In genomic region chr1:82062206-82062605, GRCh38 we compare ENCODE assay signal across 20 cellular contexts.
A peak's percentile ranks its signal among the peaks of the same experiment; 100 is the strongest.
DNase-seq lines count a peak whose midpoint lies in the region; ATAC-seq, FAIRE-seq and TF ChIP-seq lines count a peak whose summit lies in the region.
"Had no signal": no experiment of that assay in that cellular context is flagged by ENCODE, and none has a peak within 500 bp of the region (broad histone marks: within the 10 kb centered on the region; RNA-seq: fewer than 3 reads in every experiment).

No MANE protein-coding gene starts in this region.

- DNase-seq in HepG2 (ENCODE audit: low spot score) (peak; percentile 1), right lobe of liver (no peak), hepatocyte (ENCODE audit: low spot score) (no peak), mesenchymal stem cell (no peak), neural progenitor cell (ENCODE audit: low spot score) (no peak)
- DNase-seq: CD4-positive, alpha-beta memory T cell; DMS153; DMS79; GDM1; GOT3; H7; HFFc6 had no signal

- no peak overlapping the region for H4K91ac ChIP-seq in mesenchymal stem cell (ENCODE audit: low read length)

- no peak overlapping the region for H2BK5ac ChIP-seq in mesenchymal stem cell (ENCODE audit: low read depth, low read length, poor library complexity, severe bottlenecking)

- H3K36me3 Mint-ChIP-seq in neural progenitor cell = no peaks in the 10 kb centered on the region
- H3K36me3 Mint-ChIP-seq: CD14-positive monocyte; CD4-positive, alpha-beta memory T cell had no signal

- H3K27ac ChIP-seq in HepG2 (ENCODE audit: extremely low read length, insufficient read depth, low read length) (no peak overlapping the region), right lobe of liver (no peak overlapping the region), hepatocyte (peak overlapping the region; percentile 26), mesenchymal stem cell (ENCODE audit: low read length, poor library complexity, severe bottlenecking) (peak overlapping the region; percentile 56), neural progenitor cell (no peak overlapping the region)
- H3K27ac ChIP-seq: 22Rv1, A549, BLaER1 had no signal

- WGBS in HepG2 (ENCODE audit: low lambda C conversion rate) = 1% methylated on average over 2 of the region's 2 CpGs
- WGBS in right lobe of liver (ENCODE audit: insufficient coverage, low coverage, low lambda C conversion rate, missing lambda C conversion rate) = 52% methylated on average over 2 of the region's 2 CpGs
- 52% methylated on average over 2 of the region's 2 CpGs for WGBS in hepatocyte (ENCODE audit: low lambda C conversion rate, missing lambda C conversion rate)
- WGBS in mesenchymal stem cell = 89% methylated on average over 1 of the region's 2 CpGs

- in situ Hi-C loops in HepG2 (cut with HindIII; ENCODE audit: extremely low pct_ligation_motif_present, low pct_unique_long_range_greater_than_20kb) = no loop called here

- no peak overlapping the region for H2AK5ac ChIP-seq in mesenchymal stem cell (ENCODE audit: low read length, severe bottlenecking)

- no peaks in the 10 kb centered on the region for H3K27me3 ChIP-seq in HepG2 (ENCODE audit: control insufficient read depth in 1 of 2, insufficient read depth in 2 of 2, low read length in 2 of 2)
- H3K27me3 ChIP-seq in right lobe of liver = no peaks in the 10 kb centered on the region
- H3K27me3 ChIP-seq in hepatocyte = no peaks in the 10 kb centered on the region
- no peaks in the 10 kb centered on the region for H3K27me3 ChIP-seq in mesenchymal stem cell (ENCODE audit: control insufficient read depth in 1 of 2, insufficient read depth in 1 of 2, low read length in 2 of 2)
- H3K27me3 ChIP-seq in neural progenitor cell = no peaks in the 10 kb centered on the region
- H3K27me3 ChIP-seq: BLaER1 had no signal

- H3K9me3 ChIP-seq in HepG2 (ENCODE audit: low read length) (peaks cover 70% of the 10 kb centered on the region), right lobe of liver (no peaks in the 10 kb centered on the region), hepatocyte (ENCODE audit: low read depth) (no peaks in the 10 kb centered on the region), mesenchymal stem cell (ENCODE audit: control insufficient read depth, low read length) (no peaks in the 10 kb centered on the region), neural progenitor cell (ENCODE audit: low read depth) (no peaks in the 10 kb centered on the region)
- H3K9me3 ChIP-seq: A549, BLaER1 had no signal

- H3F3A ChIP-seq in neural progenitor cell (ENCODE audit: low read depth) = no peaks in the 10 kb centered on the region

- TF ChIP-seq EP300 in HepG2 (IDR thresholded peaks at IDR 0.05; ENCODE audit: low read depth in 2 of 2, low read length in 2 of 2) (no peak), HepG2 (CRISPR knock-in tag; IDR thresholded peaks at IDR 0.05; ENCODE audit: borderline replicate concordance) (no peak)

- H3K9me3 Mint-ChIP-seq in neural progenitor cell = no peaks in the 10 kb centered on the region

- H3K4me2 ChIP-seq in HepG2 (ENCODE audit: low read depth, low read length) (no peak overlapping the region), hepatocyte (no peak overlapping the region), mesenchymal stem cell (ENCODE audit: low read length, poor library complexity, severe bottlenecking) (no peak overlapping the region), neural progenitor cell (no peak overlapping the region)
- H3K4me2 ChIP-seq: A549, BLaER1 had no signal

- no peak overlapping the region for H2BK120ac ChIP-seq in mesenchymal stem cell (ENCODE audit: low read depth, low read length)

- H3K14ac ChIP-seq in mesenchymal stem cell (ENCODE audit: low read length in 2 of 2) = no peak overlapping the region

- no peaks in the 10 kb centered on the region for H3K9me2 ChIP-seq in hepatocyte (replicated peaks; ENCODE audit: insufficient read depth)

- TF ChIP-seq RAD21 in HepG2 (CRISPR knock-in tag; IDR thresholded peaks at IDR 0.05) = no peak

- H3K18ac ChIP-seq in mesenchymal stem cell (ENCODE audit: low read depth in 1 of 2, low read length in 2 of 2) = no peak overlapping the region

- no peak overlapping the region for H3K27ac Mint-ChIP-seq in neural progenitor cell
- H3K27ac Mint-ChIP-seq: CD14-positive monocyte, HFFc6 had no signal

- H4K8ac ChIP-seq in mesenchymal stem cell (ENCODE audit: low read length) = no peak overlapping the region

- intact Hi-C loops in HepG2 (cut with micrococcal nuclease; ENCODE audit: unreplicated experiment) = no loop called here
- intact Hi-C loops in right lobe of liver (cut with DNase I) = no loop called here

- H3K9ac ChIP-seq in HepG2 (ENCODE audit: insufficient read depth, low read depth, low read length) = no peak overlapping the region
- no peak overlapping the region for H3K9ac ChIP-seq in mesenchymal stem cell (ENCODE audit: low read length)
- H3K9ac ChIP-seq in neural progenitor cell = no peak overlapping the region
- H3K9ac ChIP-seq: BLaER1 had no signal

- TF ChIP-seq POLR2A in HepG2 (IDR thresholded peaks at IDR 0.05; ENCODE audit: insufficient read depth in 1 of 2, low read depth in 2 of 2, low read length in 2 of 2) = no peak
- TF ChIP-seq POLR2A in right lobe of liver (IDR thresholded peaks at IDR 0.05) = no peak

- no peaks in the 10 kb centered on the region for H3K79me1 ChIP-seq in mesenchymal stem cell (replicated peaks; ENCODE audit: low read length, poor library complexity, severe bottlenecking)

- H3K4me3 ChIP-seq in HepG2 (replicated peaks in 1 of 3; ENCODE audit: insufficient read depth in 1 of 3, low read depth in 2 of 3, low read length in 3 of 3) (no peak overlapping the region), right lobe of liver (no peak overlapping the region), hepatocyte (no peak overlapping the region), mesenchymal stem cell (ENCODE audit: insufficient read depth in 1 of 2, low read depth in 1 of 2, low read length in 2 of 2) (no peak overlapping the region), neural progenitor cell (no peak overlapping the region)
- H3K4me3 ChIP-seq: A549, BLaER1 had no signal

- ATAC-seq in HepG2 (no peak), right lobe of liver (no peak), HG03097 (IDR thresholded peaks at IDR 0.05; ENCODE audit: low FRiP score, unreplicated experiment) (no peak), GM21723 (IDR thresholded peaks at IDR 0.05; ENCODE audit: unreplicated experiment) (no peak)
- ATAC-seq: A549, HCT116 had no signal

- H3K4me1 ChIP-seq in HepG2 (ENCODE audit: insufficient read depth, low read length) = no peaks in the 10 kb centered on the region
- peaks cover 0 to 5% (median 0%) of the 10 kb centered on the region in 4 donors for H3K4me1 ChIP-seq in right lobe of liver
- no peaks in the 10 kb centered on the region for H3K4me1 ChIP-seq in hepatocyte (ENCODE audit: insufficient read depth)
- peaks cover 6% of the 10 kb centered on the region for H3K4me1 ChIP-seq in mesenchymal stem cell (ENCODE audit: control insufficient read depth, insufficient read depth, low read depth, low read length)
- H3K4me1 ChIP-seq in neural progenitor cell = no peaks in the 10 kb centered on the region
- H3K4me1 ChIP-seq: A549, BLaER1 had no signal

- POLR2A ChIA-PET in HepG2 (lab: Yijun Ruan, JAX) = no interaction called here

- CTCF ChIA-PET in HepG2 (lab: Yijun Ruan, JAX; ENCODE audit: low intra/inter-chr PET ratio, low total read pairs) = no interaction called here

- H2AFZ ChIP-seq in HepG2 (ENCODE audit: low read length) (no peak overlapping the region), hepatocyte (no peak overlapping the region), mesenchymal stem cell (ENCODE audit: low read depth, low read length) (no peak overlapping the region), neural progenitor cell (replicated peaks) (no peak overlapping the region)

- TF ChIP-seq CTCF in HepG2 (CRISPR knock-in tag; IDR thresholded peaks at IDR 0.05) (no peak), right lobe of liver (IDR thresholded peaks at IDR 0.05) (no peak), hepatocyte (IDR thresholded peaks at IDR 0.05; ENCODE audit: poor library complexity) (no peak), neural progenitor cell (IDR thresholded peaks at IDR 0.05) (no peak)

- H3K36me3 ChIP-seq in HepG2 (replicated peaks in 1 of 2; ENCODE audit: control insufficient read depth in 1 of 2, insufficient read depth in 2 of 2, low read length in 2 of 2) = no peaks in the 10 kb centered on the region
- no peaks in the 10 kb centered on the region for H3K36me3 ChIP-seq in right lobe of liver
- H3K36me3 ChIP-seq in hepatocyte (replicated peaks; ENCODE audit: insufficient read depth, low read depth) = no peaks in the 10 kb centered on the region
- no peaks in the 10 kb centered on the region for H3K36me3 ChIP-seq in mesenchymal stem cell (ENCODE audit: control insufficient read depth in 1 of 2, insufficient read depth in 2 of 2, low read depth in 1 of 2, low read length in 2 of 2)
- no peaks in the 10 kb centered on the region for H3K36me3 ChIP-seq in neural progenitor cell
- H3K36me3 ChIP-seq: BLaER1 had no signal

- H3K27me3 Mint-ChIP-seq in neural progenitor cell (ENCODE audit: insufficient read depth, low read depth) = peaks cover 3% of the 10 kb centered on the region

- no peak overlapping the region for H3K4me3 Mint-ChIP-seq in neural progenitor cell
- H3K4me3 Mint-ChIP-seq: CD14-positive monocyte; CD4-positive, alpha-beta memory T cell; HFFc6 had no signal

- H3K4ac ChIP-seq in mesenchymal stem cell (ENCODE audit: low read depth in 1 of 2, low read length in 2 of 2) = no peak overlapping the region

- H3K23ac ChIP-seq in mesenchymal stem cell (ENCODE audit: low read length in 2 of 2) = no peak overlapping the region

- no peak for FAIRE-seq in HepG2 (lab: Jason Lieb, UNC)
- FAIRE-seq: A549, HTR-8/SVneo had no signal

- BruUV-seq in HepG2 (replicated peaks; lab: Mats Ljungman, UMichigan) = no TSS peak

- H4K20me1 ChIP-seq in HepG2 (ENCODE audit: insufficient read depth, low read length) = no peaks in the 10 kb centered on the region
- no peaks in the 10 kb centered on the region for H4K20me1 ChIP-seq in hepatocyte (ENCODE audit: insufficient read depth, poor library complexity, severe bottlenecking)
- H4K20me1 ChIP-seq in neural progenitor cell (ENCODE audit: low read depth) = no peaks in the 10 kb centered on the region
- H4K20me1 ChIP-seq: BLaER1 had no signal

- H3K79me2 ChIP-seq in HepG2 (ENCODE audit: insufficient read depth, low read length) (no peaks in the 10 kb centered on the region), hepatocyte (no peaks in the 10 kb centered on the region), neural progenitor cell (ENCODE audit: low read depth) (no peaks in the 10 kb centered on the region)

- H3K4me1 Mint-ChIP-seq in neural progenitor cell = no peaks in the 10 kb centered on the region
- H3K4me1 Mint-ChIP-seq: CD14-positive monocyte; CD4-positive, alpha-beta memory T cell had no signal

- no peak overlapping the region for H2BK12ac ChIP-seq in mesenchymal stem cell (ENCODE audit: low read length in 2 of 2)

- no peak overlapping the region for H2BK15ac ChIP-seq in mesenchymal stem cell (ENCODE audit: low read depth, poor library complexity, severe bottlenecking)

TF ChIP-seq in HepG2, 621 proteins besides CTCF, POLR2A, EP300 and RAD21 (continues in another document):
- no peak for TF ChIP-seq ZSCAN29 (CRISPR knock-in tag; conservative IDR thresholded peaks at IDR 0.05)
- TF ChIP-seq ERF (CRISPR knock-in tag; IDR thresholded peaks at IDR 0.05) = no peak

Comparison
In these comparisons a context has a peak if more than half of its experiments do, and no peak if none do; other contexts are left out.
1. H3K27ac ChIP-seq: peak in hepatocyte (single experiment) and mesenchymal stem cell (single experiment); none in HepG2 (single experiment), right lobe of liver (0 of 3) and neural progenitor cell (single experiment).